Comparison of ENCODE assay signal across 8 cellular contexts in the genomic region with DNA sequence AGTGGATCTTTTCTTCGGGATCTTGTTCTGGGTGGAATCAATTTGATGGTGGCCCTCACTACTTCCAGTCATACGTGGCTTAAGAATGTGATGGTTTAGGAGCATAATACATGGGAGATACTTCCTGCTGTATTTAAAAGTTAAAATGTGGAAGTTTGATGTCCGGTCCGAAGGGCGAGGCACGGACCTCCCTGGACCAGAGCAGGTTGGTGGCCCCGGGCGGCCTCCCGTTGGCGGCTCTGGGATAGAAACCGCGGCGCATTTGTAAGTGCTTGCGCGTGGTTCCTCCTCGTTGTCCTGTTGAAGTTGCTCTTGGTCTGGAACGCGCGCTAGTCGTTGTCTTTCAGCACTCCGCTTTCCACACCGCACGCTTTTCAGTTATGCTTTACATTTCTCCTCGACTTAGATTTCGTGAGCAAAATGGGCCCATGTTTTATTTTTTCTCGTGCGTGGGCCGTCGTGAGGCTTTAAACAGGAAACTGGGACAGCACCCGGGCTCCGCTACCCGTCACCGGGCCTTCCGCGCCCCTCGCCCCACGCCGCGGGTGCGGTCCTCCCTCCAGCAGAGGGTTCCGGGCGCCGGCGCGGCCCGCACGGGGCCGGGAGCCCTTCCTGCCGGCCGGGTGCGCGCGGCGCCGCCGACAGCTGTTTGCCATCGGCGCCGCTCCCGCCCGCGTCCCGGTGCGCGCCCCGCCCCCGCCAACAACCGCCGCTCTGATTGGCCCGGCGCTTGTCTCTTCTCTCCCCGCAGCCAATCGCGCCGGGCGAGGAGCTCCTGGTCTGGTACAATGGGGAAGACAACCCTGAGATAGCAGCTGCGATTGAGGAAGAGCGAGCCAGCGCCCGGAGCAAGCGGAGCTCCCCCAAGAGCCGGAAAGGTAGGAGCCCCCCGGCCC. TPM values are rescaled to one million over a fixed set of nuclear protein-coding genes. Genes with fewer than 3 reads are reported as not detected.
DNase-seq lines count a peak whose midpoint lies in the region; ATAC-seq and TF ChIP-seq lines count a peak whose summit lies in the region.

No MANE protein-coding gene starts in this region.

- no peaks in the 10 kb centered on the region for H3K36me3 ChIP-seq in testis (ENCODE audit: low read depth, missing control alignments)

- peaks cover 61% of the 10 kb centered on the region for H3K4me1 Mint-ChIP-seq in activated naive CD4-positive, alpha-beta T cell treated with anti-CD3 and anti-CD28 coated beads, Interleukin-2, amount 50 U/mL, for 24 hours

- peak overlapping the region; percentile 88 for H3K4me3 Mint-ChIP-seq in activated naive CD4-positive, alpha-beta T cell treated with anti-CD3 and anti-CD28 coated beads, Interleukin-2, amount 50 U/mL, for 24 hours

- H3K9me3 Mint-ChIP-seq in activated naive CD4-positive, alpha-beta T cell treated with anti-CD3 and anti-CD28 coated beads, Interleukin-2, amount 50 U/mL, for 24 hours: no peaks in the 10 kb centered on the region

- H3K9me3 ChIP-seq in testis: no peaks in the 10 kb centered on the region

- peaks cover 19% of the 10 kb centered on the region for H3K4me1 ChIP-seq in testis

- TF ChIP-seq CTCF in GM10266 (IDR thresholded peaks at IDR 0.05; ENCODE audit: control insufficient read depth, insufficient read depth, low read depth, missing control alignments) (peak; percentile 30), NB4 (IDR thresholded peaks at IDR 0.05; ENCODE audit: low read depth, low read length) (no peak), omental fat pad (IDR thresholded peaks at IDR 0.05) (no peak), testis (IDR thresholded peaks at IDR 0.05) (peak in 1 of 3 experiments; percentile 11)

- H3K27me3 Mint-ChIP-seq in activated naive CD4-positive, alpha-beta T cell treated with anti-CD3 and anti-CD28 coated beads, Interleukin-2, amount 50 U/mL, for 24 hours: no peaks in the 10 kb centered on the region

- peak overlapping the region; percentile 93 for H3K27ac Mint-ChIP-seq in activated naive CD4-positive, alpha-beta T cell treated with anti-CD3 and anti-CD28 coated beads, Interleukin-2, amount 50 U/mL, for 24 hours

- H3K27me3 ChIP-seq in testis: no peaks in the 10 kb centered on the region

- peak overlapping the region; percentile 71 to 96 for H3K27ac ChIP-seq in testis

- H3K4me3 ChIP-seq in NB4 (ENCODE audit: low read depth, low read length): peak overlapping the region; percentile 83
- peak overlapping the region; percentile 82 to 87 for H3K4me3 ChIP-seq in testis

- peak; percentile 99 for DNase-seq in GM10266 (ENCODE audit: extremely low spot score)
- DNase-seq in NB4 (ENCODE audit: low read depth): peak; percentile 96
- peak; percentile 93 for DNase-seq in SK-N-DZ (ENCODE audit: low spot score)
- peak; percentile 27 for DNase-seq in glomerular endothelial cell (ENCODE audit: extremely low read depth, low read depth, low spot score)
- DNase-seq in omental fat pad (ENCODE audit: low spot score): peak; percentile 96
- peak; percentile 99 for DNase-seq in testis

- TF ChIP-seq POLR2A in NB4 (IDR thresholded peaks at IDR 0.05; ENCODE audit: extremely low read depth, insufficient read length) (peak; percentile 85), testis (IDR thresholded peaks at IDR 0.05) (peak; percentile 48)

- peak; percentile 75 for ATAC-seq in HG02588 (IDR thresholded peaks at IDR 0.05; ENCODE audit: unreplicated experiment)
- ATAC-seq in omental fat pad (ENCODE audit: low FRiP score): peak; percentile 98

- 1% methylated on average over 41 to 83 of the region's 83 CpGs for WGBS in testis, 2 donors

- peaks cover 21% of the 10 kb centered on the region for H3K36me3 Mint-ChIP-seq in activated naive CD4-positive, alpha-beta T cell treated with anti-CD3 and anti-CD28 coated beads, Interleukin-2, amount 50 U/mL, for 24 hours

- intact Hi-C loops in testis (cut with DNase I; ENCODE audit: low total_unique reads): no loop called here

RNA-seq across cellular contexts. Expression of a gene that starts 48.9 kb away (rescaled TPM):
- 4.3 and 7.3 TPM in 2 replicates for polyA plus RNA-seq in SK-N-DZ (2014; cell fraction: cytosol; rRNA removed)
- polyA plus RNA-seq in SK-N-DZ (2014; cell fraction: nucleus; rRNA removed): 4.6 and 10.9 TPM in 2 replicates
- total RNA-seq in glomerular endothelial cell (20.6 and 25.7 TPM in 2 replicates), omental fat pad (10 to 100 TPM; 26.3 to 39.5 (median 34.6) TPM), testis (10 to 100 TPM; 55.5 to 75.1 TPM)
- polyA plus RNA-seq in testis (ENCODE audit: insufficient read depth, low read depth, low replicate concordance): 43.5 TPM

Comparison
In these comparisons a context has a peak if more than half of its experiments do, and no peak if none do; other contexts are left out.
1. Peak in every context shown above with its lines: DNase-seq, ATAC-seq, H3K4me3 ChIP-seq and H3K27ac ChIP-seq.
2. DNase-seq: peak in every context shown above with its lines; median percentile 99 in GM10266; 99 in testis; 96 in NB4; 96 in omental fat pad; 93 in SK-N-DZ; 27 in glomerular endothelial cell.